ENCODE assay signal across 21 cellular contexts in the genomic region with DNA sequence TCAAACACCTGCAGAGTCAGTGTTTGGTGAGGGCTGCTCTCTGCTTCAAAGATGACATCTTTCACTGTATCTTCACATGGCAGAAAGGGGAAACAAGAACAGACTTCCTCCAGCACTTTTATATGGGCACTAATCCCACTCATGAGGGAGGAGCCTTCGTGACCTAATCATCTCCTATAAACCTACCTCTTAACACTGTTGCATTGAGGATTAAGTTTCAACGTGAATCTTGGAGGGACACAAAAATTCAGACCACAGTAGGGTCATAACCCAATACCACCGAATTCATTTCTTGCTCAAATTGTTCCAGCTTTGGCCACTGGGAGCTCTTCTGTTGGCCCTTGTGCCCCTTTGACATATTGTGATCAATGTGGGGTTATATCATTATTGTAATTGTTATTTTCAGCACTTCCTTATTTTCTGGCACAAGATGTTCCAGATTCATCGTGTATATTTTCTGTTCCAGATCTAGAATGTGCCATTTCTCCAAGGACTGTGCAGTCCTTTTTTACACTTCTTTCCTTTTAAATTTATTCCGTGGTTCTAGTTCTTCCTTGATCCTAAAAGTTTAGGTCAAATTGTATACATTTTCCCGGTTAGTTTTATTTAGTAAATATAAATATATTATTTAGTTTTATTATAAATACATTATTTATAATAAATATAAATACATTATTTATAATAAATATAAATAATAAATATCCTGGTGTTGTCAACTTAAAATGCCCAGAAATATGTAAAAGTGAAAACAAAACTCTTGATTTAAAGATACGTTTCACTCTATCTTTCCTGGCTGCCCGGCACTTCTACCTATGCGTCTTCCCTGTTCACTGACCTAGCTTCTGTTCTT. TPM values are rescaled to one million over a fixed set of nuclear protein-coding genes. Genes with fewer than 3 reads are reported as not detected.
DNase-seq lines count a peak whose midpoint lies in the region; ATAC-seq and TF ChIP-seq lines count a peak whose summit lies in the region.
"Had no signal": no experiment of that assay in that cellular context is flagged by ENCODE, and none has a peak within 500 bp of the region (broad histone marks: within the 10 kb centered on the region; RNA-seq: fewer than 3 reads in every experiment).

No MANE protein-coding gene starts in this region.

- DNase-seq in AG09309 (ENCODE audit: low read depth) (no peak), WTC11 (ENCODE audit: low spot score) (no peak)
- no peak for DNase-seq in activated effector memory CD4-positive, alpha-beta T cell treated with anti-CD3 and anti-CD28 coated beads, Interleukin-2, amount 50 U/mL, for 16 hours
- DNase-seq in activated CD4-positive, alpha-beta T cell treated with anti-CD3 and anti-CD28 coated beads for 36 hours = no peak
- DNase-seq in activated CD4-positive, alpha-beta T cell treated with anti-CD3 and anti-CD28 coated beads, Interleukin-2, amount 50 U/mL, for 48 hours = no peak
- DNase-seq: activated CD8-positive, alpha-beta memory T cell treated with anti-CD3 and anti-CD28 coated beads, Interleukin-2, amount 10 ng/mL, durations not matched to agents 7 days and 5 days; activated naive CD4-positive, alpha-beta T cell treated with anti-CD3 and anti-CD28 coated beads, Interleukin-2, amount 10 ng/mL, durations not matched to agents 7 days and 5 days; central memory CD4-positive, alpha-beta T cell; erythroblast; heart right ventricle; left ventricle myocardium superior; NCI-H2029 treated with DMSO at 0.1 percent for 48 hours; upper lobe of right lung had no signal

- CTCF ChIA-PET in WTC11 (lab: Charles Lee) = interaction anchor here (0.6 to 4.8 kb wide), 51 partner anchors 10 to 597 kb away, joined by 3 to 173 read pairs (median 5); a partner anchor contains a TSS
- CTCF ChIA-PET in activated CD4-positive, alpha-beta T cell treated with anti-CD3 and anti-CD28 coated beads for 36 hours (lab: Charles Lee) = interaction anchor here (0.6 to 2.5 kb wide), 10 partner anchors 20 to 856 kb away, joined by 3 to 16 read pairs (median 4); no protein-coding TSS in a partner anchor

- intact Hi-C loops in activated CD4-positive, alpha-beta T cell treated with anti-CD3 and anti-CD28 coated beads for 36 hours (cut with DNase I, micrococcal nuclease) = loop anchor here (5.0 kb wide), 2 partner anchors 49 to 411 kb away; no protein-coding TSS in a partner anchor

- H3K27ac ChIP-seq in HUES64 (ENCODE audit: low read depth, low read length) (no peak overlapping the region), iPS-18a (ENCODE audit: low read length) (no peak overlapping the region)
- H3K27ac ChIP-seq: heart right ventricle, SJSA1, upper lobe of right lung had no signal

- peak overlapping the region; percentile 84 for H3K4me3 Mint-ChIP-seq in WTC11
- no peak overlapping the region for H3K4me3 Mint-ChIP-seq in activated CD4-positive, alpha-beta T cell treated with anti-CD3 and anti-CD28 coated beads for 36 hours
- H3K4me3 Mint-ChIP-seq: activated CD8-positive, alpha-beta memory T cell treated with anti-CD3 and anti-CD28 coated beads, Interleukin-2, amount 10 ng/mL, durations not matched to agents 7 days and 5 days; activated naive CD4-positive, alpha-beta T cell treated with anti-CD3 and anti-CD28 coated beads, Interleukin-2, amount 10 ng/mL, durations not matched to agents 7 days and 5 days; natural killer cell treated with Interleukin-12 subunit alpha and Interleukin-12 subunit beta and Interleukin-15 and Interleukin-18, amount 100 ng/mL, for 72 hours; stimulated activated naive B cell treated with anti-CD40 and anti-IgM and Interleukin-4, amounts not matched to agents 10 μg/mL and 1 μg/mL and 100 μg/mL, for 72 hours had no signal

- H3K27ac Mint-ChIP-seq in WTC11 = no peak overlapping the region
- no peak overlapping the region for H3K27ac Mint-ChIP-seq in activated CD4-positive, alpha-beta T cell treated with anti-CD3 and anti-CD28 coated beads for 36 hours
- H3K27ac Mint-ChIP-seq: activated CD8-positive, alpha-beta memory T cell treated with anti-CD3 and anti-CD28 coated beads, Interleukin-2, amount 10 ng/mL, durations not matched to agents 7 days and 5 days; activated naive CD4-positive, alpha-beta T cell treated with anti-CD3 and anti-CD28 coated beads, Interleukin-2, amount 10 ng/mL, durations not matched to agents 7 days and 5 days; natural killer cell treated with Interleukin-12 subunit alpha and Interleukin-12 subunit beta and Interleukin-15 and Interleukin-18, amount 100 ng/mL, for 72 hours had no signal

- TF ChIP-seq CTCF in AG09309 (IDR thresholded peaks at IDR 0.05; ENCODE audit: control insufficient read depth, insufficient read depth, low read depth, low read length, missing control alignments) (peak; percentile 7), WTC11 (IDR thresholded peaks at IDR 0.05) (no peak)

- POLR2A ChIA-PET in WTC11 (lab: Charles Lee) = interaction anchor here (1.3 kb wide), 1 partner anchor 47 kb away, joined by 4 read pairs; no protein-coding TSS in a partner anchor
- POLR2A ChIA-PET in activated CD4-positive, alpha-beta T cell treated with anti-CD3 and anti-CD28 coated beads for 36 hours (lab: Charles Lee) = no interaction called here

- no peaks in the 10 kb centered on the region for H3K36me3 Mint-ChIP-seq in WTC11
- no peaks in the 10 kb centered on the region for H3K36me3 Mint-ChIP-seq in activated CD4-positive, alpha-beta T cell treated with anti-CD3 and anti-CD28 coated beads for 36 hours (ENCODE audit: low read depth)
- H3K36me3 Mint-ChIP-seq: activated CD8-positive, alpha-beta memory T cell treated with anti-CD3 and anti-CD28 coated beads, Interleukin-2, amount 10 ng/mL, durations not matched to agents 7 days and 5 days; activated naive CD4-positive, alpha-beta T cell treated with anti-CD3 and anti-CD28 coated beads, Interleukin-2, amount 10 ng/mL, durations not matched to agents 7 days and 5 days; natural killer cell treated with Interleukin-12 subunit alpha and Interleukin-12 subunit beta and Interleukin-15 and Interleukin-18, amount 100 ng/mL, for 72 hours; stimulated activated naive B cell treated with anti-CD40 and anti-IgM and Interleukin-4, amounts not matched to agents 10 μg/mL and 1 μg/mL and 100 μg/mL, for 72 hours had no signal

- ATAC-seq in WTC11 = no peak
- ATAC-seq in GM18505 (IDR thresholded peaks at IDR 0.05; ENCODE audit: unreplicated experiment) = no peak
- no peak for ATAC-seq in activated CD4-positive, alpha-beta T cell treated with anti-CD3 and anti-CD28 coated beads for 36 hours
- ATAC-seq: activated CD8-positive, alpha-beta memory T cell treated with anti-CD3 and anti-CD28 coated beads, Interleukin-2, amount 10 ng/mL, durations not matched to agents 7 days and 5 days; heart right ventricle; left ventricle myocardium superior; natural killer cell treated with Interleukin-12 subunit alpha and Interleukin-12 subunit beta and Interleukin-15 and Interleukin-18, amount 100 ng/mL, for 72 hours; sciatic nerve; upper lobe of right lung had no signal

- peaks cover 2% of the 10 kb centered on the region for H3K4me1 Mint-ChIP-seq in WTC11
- peaks cover 8% of the 10 kb centered on the region for H3K4me1 Mint-ChIP-seq in activated CD4-positive, alpha-beta T cell treated with anti-CD3 and anti-CD28 coated beads for 36 hours

- peaks cover 45% of the 10 kb centered on the region for H3K27me3 ChIP-seq in HUES64 (ENCODE audit: insufficient read depth, low read length)
- peaks cover 61% of the 10 kb centered on the region for H3K27me3 ChIP-seq in iPS-18a (ENCODE audit: control insufficient read depth, insufficient read depth, low read length)

- H3K27me3 Mint-ChIP-seq in WTC11 (ENCODE audit: low read depth) = peaks cover 88% of the 10 kb centered on the region
- H3K27me3 Mint-ChIP-seq in activated CD4-positive, alpha-beta T cell treated with anti-CD3 and anti-CD28 coated beads for 36 hours = peaks cover 70% of the 10 kb centered on the region

- no peak for TF ChIP-seq POLR2A in GM18505 (IDR thresholded peaks at IDR 0.05; ENCODE audit: borderline replicate concordance, extremely low read depth, insufficient read depth, insufficient read length)

- peaks cover 5% of the 10 kb centered on the region; the same call in 1 of the 2 replicates for H3K9me3 Mint-ChIP-seq in WTC11
- H3K9me3 Mint-ChIP-seq in activated CD4-positive, alpha-beta T cell treated with anti-CD3 and anti-CD28 coated beads for 36 hours (ENCODE audit: low read depth) = no peaks in the 10 kb centered on the region
- H3K9me3 Mint-ChIP-seq: natural killer cell treated with Interleukin-12 subunit alpha and Interleukin-12 subunit beta and Interleukin-15 and Interleukin-18, amount 100 ng/mL, for 72 hours had no signal

- H3K4me3 ChIP-seq in AG09309 (ENCODE audit: control insufficient read depth, low read depth, low read length) (no peak overlapping the region), HUES64 (ENCODE audit: low read length) (peak overlapping the region; percentile 65), iPS-18a (ENCODE audit: low read length) (peak overlapping the region; percentile 60)
- H3K4me3 ChIP-seq: upper lobe of right lung had no signal

- H3K4me1 ChIP-seq in HUES64 (ENCODE audit: insufficient read depth, low read length) (no peaks in the 10 kb centered on the region), iPS-18a (ENCODE audit: control insufficient read depth, low read depth, low read length) (no peaks in the 10 kb centered on the region)

- H3K9me3 ChIP-seq in HUES64 (ENCODE audit: insufficient read depth, low read depth, low read length) (no peaks in the 10 kb centered on the region), iPS-18a (ENCODE audit: control insufficient read depth, low read depth, low read length) (no peaks in the 10 kb centered on the region)
- H3K9me3 ChIP-seq: SJSA1, upper lobe of right lung had no signal

- H3K36me3 ChIP-seq in HUES64 (ENCODE audit: insufficient read depth, low read length) (no peaks in the 10 kb centered on the region), iPS-18a (ENCODE audit: control insufficient read depth, low read depth, low read length) (no peaks in the 10 kb centered on the region)
- H3K36me3 ChIP-seq: heart right ventricle, SJSA1, upper lobe of right lung had no signal

- 68% methylated on average over 8 of the region's 9 CpGs for WGBS in HUES64

- H3K9ac ChIP-seq in HUES64 (ENCODE audit: low read depth, low read length) = no peak overlapping the region
- no peak overlapping the region for H3K9ac ChIP-seq in iPS-18a (ENCODE audit: low read length)

TF ChIP-seq in WTC11, 78 proteins besides CTCF, POLR2A, EP300 and RAD21:
- TF ChIP-seq ZNF219 (CRISPR knock-in tag; IDR thresholded peaks at IDR 0.05; ENCODE audit: borderline replicate concordance) = no peak
- peak; percentile 97 for TF ChIP-seq HMGA2 (CRISPR knock-in tag; IDR thresholded peaks at IDR 0.05)
TF ChIP-seq in WTC11: peak in this region for 1.

RNA-seq across cellular contexts. Expression of a gene that starts 35.5 kb away (rescaled TPM):
- polyA plus RNA-seq in HUES64 (2013, experiment 1 of 2) = not detected
- polyA plus RNA-seq in HUES64 (2013, experiment 2 of 2) = not detected
- total RNA-seq in WTC11 (2021) = 0.20 to 0.37 TPM (median 0.34 TPM) in 3 replicates
- total RNA-seq in activated CD4-positive, alpha-beta T cell treated with anti-CD3 and anti-CD28 coated beads for 36 hours = not detected
- total RNA-seq: activated CD8-positive, alpha-beta memory T cell treated with anti-CD3 and anti-CD28 coated beads, Interleukin-2, amount 10 ng/mL, durations not matched to agents 7 days and 5 days; heart right ventricle; left ventricle myocardium superior; natural killer cell treated with Interleukin-12 subunit alpha and Interleukin-12 subunit beta and Interleukin-15 and Interleukin-18, amount 100 ng/mL, for 72 hours; SJSA1; upper lobe of right lung had no signal
- polyA plus RNA-seq: BJ, heart right ventricle had no signal

RNA-seq across cellular contexts. Expression of a gene that starts 48.2 kb away (rescaled TPM):
- not detected for polyA plus RNA-seq in HUES64 (2013, experiment 1 of 2)
- not detected for polyA plus RNA-seq in HUES64 (2013, experiment 2 of 2)
- total RNA-seq in WTC11 (2021) = not detected in 3 replicates
- not detected for total RNA-seq in activated CD4-positive, alpha-beta T cell treated with anti-CD3 and anti-CD28 coated beads for 36 hours
- total RNA-seq: activated CD8-positive, alpha-beta memory T cell treated with anti-CD3 and anti-CD28 coated beads, Interleukin-2, amount 10 ng/mL, durations not matched to agents 7 days and 5 days; heart right ventricle; left ventricle myocardium superior; natural killer cell treated with Interleukin-12 subunit alpha and Interleukin-12 subunit beta and Interleukin-15 and Interleukin-18, amount 100 ng/mL, for 72 hours; sciatic nerve; SJSA1; upper lobe of right lung had no signal
- polyA plus RNA-seq: BJ, heart right ventricle had no signal

RNA-seq across cellular contexts. Expression of a gene that starts 53.4 kb away (rescaled TPM):
- polyA plus RNA-seq in HUES64 (2013, experiment 1 of 2) = not detected
- polyA plus RNA-seq in HUES64 (2013, experiment 2 of 2) = not detected
- not detected in 3 replicates for total RNA-seq in WTC11 (2021)
- not detected for total RNA-seq in activated CD4-positive, alpha-beta T cell treated with anti-CD3 and anti-CD28 coated beads for 36 hours
- total RNA-seq: activated CD8-positive, alpha-beta memory T cell treated with anti-CD3 and anti-CD28 coated beads, Interleukin-2, amount 10 ng/mL, durations not matched to agents 7 days and 5 days; natural killer cell treated with Interleukin-12 subunit alpha and Interleukin-12 subunit beta and Interleukin-15 and Interleukin-18, amount 100 ng/mL, for 72 hours; SJSA1 had no signal
- polyA plus RNA-seq: BJ had no signal
